Comparison of ENCODE assay signal across 1 cellular context in genomic region chr6:31197559-31198305, GRCh38.
TF ChIP-seq lines count a peak whose summit lies in the region.

No MANE protein-coding gene starts in this region.

TF ChIP-seq in K562, 482 proteins besides CTCF, POLR2A, EP300 and RAD21 (continued from another document and continues in another):
- TF ChIP-seq ARID3A (IDR thresholded peaks at IDR 0.05; ENCODE audit: borderline replicate concordance, low read depth, low read length) (0 out of 2 replicates have a peak, but pooled peaks have one; percentile 56), FIP1L1 (IDR thresholded peaks at IDR 0.05; ENCODE audit: low read depth, low read length, poor library complexity, severe bottlenecking) (no peak), HMG20B (CRISPR knock-in tag; IDR thresholded peaks at IDR 0.05) (peak; percentile 13; the same call in 1 of the 2 replicates), RNF2 (IDR thresholded peaks at IDR 0.05) (no peak; the same call in 1 of the 2 replicates), CBFA2T2 (conservative IDR thresholded peaks at IDR 0.05) (no peak), CXXC5 (CRISPR knock-in tag; IDR thresholded peaks at IDR 0.05) (peak; percentile 100), MEIS2 (IDR thresholded peaks at IDR 0.05; ENCODE audit: partially characterized antibody) (peak; percentile 86), ZNF584 (CRISPR knock-in tag; IDR thresholded peaks at IDR 0.05; ENCODE audit: low read depth) (no peak), ESRRA (IDR thresholded peaks at IDR 0.05; ENCODE audit: borderline replicate concordance, low read depth) (peak; percentile 82; the same call in 1 of the 2 replicates), ZSCAN32 (CRISPR knock-in tag; IDR thresholded peaks at IDR 0.05) (peak; percentile 31; the same call in 1 of the 2 replicates), KHSRP (IDR thresholded peaks at IDR 0.05) (no peak), SLC30A9 (CRISPR knock-in tag; IDR thresholded peaks at IDR 0.05) (no peak), HEY1 (CRISPR knock-in tag; IDR thresholded peaks at IDR 0.05; ENCODE audit: borderline replicate concordance) (no peak), KDM2B (CRISPR knock-in tag; IDR thresholded peaks at IDR 0.05) (no peak), ZNF140 (CRISPR knock-in tag; IDR thresholded peaks at IDR 0.05) (no peak), MLX (CRISPR knock-in tag; conservative IDR thresholded peaks at IDR 0.05) (no peak), ARNT (IDR thresholded peaks at IDR 0.05) (peak; percentile 23 to 43; a peak in 1 of 4 replicates), NCOA2 (IDR thresholded peaks at IDR 0.05; ENCODE audit: partially characterized antibody in 2 of 2) (no peak), ETV5 (CRISPR knock-in tag; IDR thresholded peaks at IDR 0.05; ENCODE audit: low read depth) (peak; percentile 32; the same call in 1 of the 2 replicates), USF2 (CRISPR knock-in tag; IDR thresholded peaks at IDR 0.05) (no peak), DIDO1 (tag; IDR thresholded peaks at IDR 0.05; ENCODE audit: low read depth) (no peak), TCF3 (CRISPR knock-in tag; IDR thresholded peaks at IDR 0.05) (peak; percentile 52), CTBP1 (IDR thresholded peaks at IDR 0.05; ENCODE audit: borderline replicate concordance) (peak; percentile 29), SMARCA4 (IDR thresholded peaks at IDR 0.05) (peak; percentile 84), ZNF696 (CRISPR knock-in tag; conservative IDR thresholded peaks at IDR 0.05) (no peak), RBM15 (IDR thresholded peaks at IDR 0.05; ENCODE audit: insufficient read depth, low read length) (no peak), CEBPG (CRISPR knock-in tag; IDR thresholded peaks at IDR 0.05) (no peak), CEBPG (tag; conservative IDR thresholded peaks at IDR 0.05 in 1 of 2, IDR thresholded peaks at IDR 0.05 in 1 of 2) (0 out of 4 replicates have a peak, but pooled peaks of 1 of the 2 experiments have one; percentile 51), EGR1 (conservative IDR thresholded peaks at IDR 0.05) (peak; percentile 98), SUPT5H (IDR thresholded peaks at IDR 0.05) (peak; percentile 72), SMAD2 (IDR thresholded peaks at IDR 0.05; ENCODE audit: low read depth, low read length) (no peak), RCOR1 (IDR thresholded peaks at IDR 0.05; ENCODE audit: borderline replicate concordance in 1 of 2, low read depth in 2 of 2, low read length in 2 of 2) (peak in 1 of 2 experiments; percentile 4; a peak in 1 of 4 replicates), TAF15 (IDR thresholded peaks at IDR 0.05; ENCODE audit: low read depth, low read length) (no peak), PHB2 (IDR thresholded peaks at IDR 0.05; ENCODE audit: low read depth) (no peak; the same call in 1 of the 2 replicates), HBP1 (CRISPR knock-in tag; IDR thresholded peaks at IDR 0.05) (peak; percentile 45; the same call in 1 of the 2 replicates), MAFK (IDR thresholded peaks at IDR 0.05; ENCODE audit: low read length) (0 out of 2 replicates have a peak, but pooled peaks have one; percentile 28), PHF20 (IDR thresholded peaks at IDR 0.05; ENCODE audit: partially characterized antibody) (peak; percentile 21), TEAD1 (CRISPR knock-in tag; IDR thresholded peaks at IDR 0.05) (peak in 1 of 2 experiments; percentile 13; a peak in 1 of 4 replicates), POLR2B (IDR thresholded peaks at IDR 0.05; ENCODE audit: low read depth, partially characterized antibody) (peak; percentile 74), CHD1 (IDR thresholded peaks at IDR 0.05; ENCODE audit: low read length) (peak; percentile 69), ZNF583 (CRISPR knock-in tag; IDR thresholded peaks at IDR 0.05) (no peak), L3MBTL2 (IDR thresholded peaks at IDR 0.05) (peak; percentile 47; the same call in 1 of the 2 replicates), SIN3B (IDR thresholded peaks at IDR 0.05; ENCODE audit: low read depth) (peak; percentile 14), NFRKB (IDR thresholded peaks at IDR 0.05; ENCODE audit: low read depth) (peak; percentile 58), ZBTB43 (CRISPR knock-in tag; IDR thresholded peaks at IDR 0.05) (no peak), KDM5B (IDR thresholded peaks at IDR 0.05; ENCODE audit: insufficient replicate concordance, low read depth, low read length) (peak; percentile 65), MBD2 (IDR thresholded peaks at IDR 0.05; ENCODE audit: borderline replicate concordance, low read depth) (peak; percentile 69), FUS (optimal IDR thresholded peaks at IDR 0.05; ENCODE audit: low read depth, low read length) (no peak), ZNF175 (CRISPR knock-in tag; IDR thresholded peaks at IDR 0.05; ENCODE audit: low read depth) (no peak; the same call in 1 of the 2 replicates), ZFPM2 (CRISPR knock-in tag; IDR thresholded peaks at IDR 0.05) (no peak)
- TF ChIP-seq, protein P1, sequence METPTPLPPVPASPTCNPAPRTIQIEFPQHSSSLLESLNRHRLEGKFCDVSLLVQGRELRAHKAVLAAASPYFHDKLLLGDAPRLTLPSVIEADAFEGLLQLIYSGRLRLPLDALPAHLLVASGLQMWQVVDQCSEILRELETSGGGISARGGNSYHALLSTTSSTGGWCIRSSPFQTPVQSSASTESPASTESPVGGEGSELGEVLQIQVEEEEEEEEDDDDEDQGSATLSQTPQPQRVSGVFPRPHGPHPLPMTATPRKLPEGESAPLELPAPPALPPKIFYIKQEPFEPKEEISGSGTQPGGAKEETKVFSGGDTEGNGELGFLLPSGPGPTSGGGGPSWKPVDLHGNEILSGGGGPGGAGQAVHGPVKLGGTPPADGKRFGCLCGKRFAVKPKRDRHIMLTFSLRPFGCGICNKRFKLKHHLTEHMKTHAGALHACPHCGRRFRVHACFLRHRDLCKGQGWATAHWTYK (CRISPR knock-in tag; IDR thresholded peaks at IDR 0.05), result no peak; the same call in 1 of the 2 replicates
- TF ChIP-seq, protein P2, sequence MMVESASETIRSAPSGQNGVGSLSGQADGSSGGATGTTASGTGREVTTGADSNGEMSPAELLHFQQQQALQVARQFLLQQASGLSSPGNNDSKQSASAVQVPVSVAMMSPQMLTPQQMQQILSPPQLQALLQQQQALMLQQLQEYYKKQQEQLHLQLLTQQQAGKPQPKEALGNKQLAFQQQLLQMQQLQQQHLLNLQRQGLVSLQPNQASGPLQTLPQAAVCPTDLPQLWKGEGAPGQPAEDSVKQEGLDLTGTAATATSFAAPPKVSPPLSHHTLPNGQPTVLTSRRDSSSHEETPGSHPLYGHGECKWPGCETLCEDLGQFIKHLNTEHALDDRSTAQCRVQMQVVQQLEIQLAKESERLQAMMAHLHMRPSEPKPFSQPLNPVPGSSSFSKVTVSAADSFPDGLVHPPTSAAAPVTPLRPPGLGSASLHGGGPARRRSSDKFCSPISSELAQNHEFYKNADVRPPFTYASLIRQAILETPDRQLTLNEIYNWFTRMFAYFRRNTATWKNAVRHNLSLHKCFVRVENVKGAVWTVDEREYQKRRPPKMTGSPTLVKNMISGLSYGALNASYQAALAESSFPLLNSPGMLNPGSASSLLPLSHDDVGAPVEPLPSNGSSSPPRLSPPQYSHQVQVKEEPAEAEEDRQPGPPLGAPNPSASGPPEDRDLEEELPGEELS (CRISPR knock-in tag; IDR thresholded peaks at IDR 0.05; ENCODE audit: borderline replicate concordance), result 0 out of 2 replicates have a peak, but pooled peaks have one; percentile 26
- TF ChIP-seq, protein P3, sequence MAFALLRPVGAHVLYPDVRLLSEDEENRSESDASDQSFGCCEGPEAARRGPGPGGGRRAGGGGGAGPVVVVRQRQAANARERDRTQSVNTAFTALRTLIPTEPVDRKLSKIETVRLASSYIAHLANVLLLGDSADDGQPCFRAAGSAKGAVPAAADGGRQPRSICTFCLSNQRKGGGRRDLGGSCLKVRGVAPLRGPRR (CRISPR knock-in tag; IDR thresholded peaks at IDR 0.05), result no peak
- TF ChIP-seq, protein P4, sequence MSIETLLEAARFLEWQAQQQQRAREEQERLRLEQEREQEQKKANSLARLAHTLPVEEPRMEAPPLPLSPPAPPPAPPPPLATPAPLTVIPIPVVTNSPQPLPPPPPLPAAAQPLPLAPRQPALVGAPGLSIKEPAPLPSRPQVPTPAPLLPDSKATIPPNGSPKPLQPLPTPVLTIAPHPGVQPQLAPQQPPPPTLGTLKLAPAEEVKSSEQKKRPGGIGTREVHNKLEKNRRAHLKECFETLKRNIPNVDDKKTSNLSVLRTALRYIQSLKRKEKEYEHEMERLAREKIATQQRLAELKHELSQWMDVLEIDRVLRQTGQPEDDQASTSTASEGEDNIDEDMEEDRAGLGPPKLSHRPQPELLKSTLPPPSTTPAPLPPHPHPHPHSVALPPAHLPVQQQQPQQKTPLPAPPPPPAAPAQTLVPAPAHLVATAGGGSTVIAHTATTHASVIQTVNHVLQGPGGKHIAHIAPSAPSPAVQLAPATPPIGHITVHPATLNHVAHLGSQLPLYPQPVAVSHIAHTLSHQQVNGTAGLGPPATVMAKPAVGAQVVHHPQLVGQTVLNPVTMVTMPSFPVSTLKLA (conservative IDR thresholded peaks at IDR 0.05), result peak; percentile 75 to 79
- TF ChIP-seq, protein P5, sequence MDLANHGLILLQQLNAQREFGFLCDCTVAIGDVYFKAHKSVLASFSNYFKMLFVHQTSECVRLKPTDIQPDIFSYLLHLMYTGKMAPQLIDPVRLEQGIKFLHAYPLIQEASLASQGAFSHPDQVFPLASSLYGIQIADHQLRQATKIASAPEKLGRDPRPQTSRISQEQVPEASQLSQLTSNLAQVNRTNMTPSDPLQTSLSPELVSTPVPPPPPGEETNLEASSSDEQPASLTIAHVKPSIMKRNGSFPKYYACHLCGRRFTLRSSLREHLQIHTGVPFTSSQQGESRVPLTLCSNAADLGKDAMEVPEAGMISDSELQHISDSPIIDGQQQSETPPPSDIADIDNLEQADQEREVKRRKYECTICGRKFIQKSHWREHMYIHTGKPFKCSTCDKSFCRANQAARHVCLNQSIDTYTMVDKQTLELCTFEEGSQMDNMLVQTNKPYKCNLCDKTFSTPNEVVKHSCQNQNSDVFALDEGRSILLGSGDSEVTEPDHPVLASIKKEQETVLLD (IDR thresholded peaks at IDR 0.05), result peak; percentile 24; the same call in 1 of the 2 replicates
- TF ChIP-seq, protein P6, sequence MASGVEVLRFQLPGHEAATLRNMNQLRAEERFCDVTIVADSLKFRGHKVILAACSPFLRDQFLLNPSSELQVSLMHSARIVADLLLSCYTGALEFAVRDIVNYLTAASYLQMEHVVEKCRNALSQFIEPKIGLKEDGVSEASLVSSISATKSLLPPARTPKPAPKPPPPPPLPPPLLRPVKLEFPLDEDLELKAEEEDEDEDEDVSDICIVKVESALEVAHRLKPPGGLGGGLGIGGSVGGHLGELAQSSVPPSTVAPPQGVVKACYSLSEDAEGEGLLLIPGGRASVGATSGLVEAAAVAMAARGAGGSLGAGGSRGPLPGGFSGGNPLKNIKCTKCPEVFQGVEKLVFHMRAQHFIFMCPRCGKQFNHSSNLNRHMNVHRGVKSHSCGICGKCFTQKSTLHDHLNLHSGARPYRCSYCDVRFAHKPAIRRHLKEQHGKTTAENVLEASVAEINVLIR (CRISPR knock-in tag; IDR thresholded peaks at IDR 0.05), result 0 out of 2 replicates have a peak, but pooled peaks have one; percentile 18
